8 cellular contexts compared by ENCODE assay signal in genomic region chr7:27774717-27775328, GRCh38.
DNase-seq lines count a peak whose midpoint lies in the region; ATAC-seq and TF ChIP-seq lines count a peak whose summit lies in the region.

No MANE protein-coding gene starts in this region.

- CTCF ChIA-PET in HEK293T (lab: Yijun Ruan, JAX) = interaction anchor here (0.6 to 2.3 kb wide), 13 partner anchors 10 to 654 kb away, joined by 3 to 20 read pairs (median 4); no protein-coding TSS in a partner anchor

- DNase-seq in ACHN = peak; percentile 19
- peak; percentile 10 for DNase-seq in HEK293T (ENCODE audit: extremely low spot score)
- DNase-seq in amniotic stem cell (lab: John Stamatoyannopoulos, UW) = peak; percentile 28
- peak; percentile 54 for DNase-seq in left kidney (ENCODE audit: low read depth, low spot score)
- DNase-seq in activated CD8-positive, alpha-beta memory T cell treated with anti-CD3 and anti-CD28 coated beads for 24 hours = no peak
- no peak for DNase-seq in activated CD4-positive, alpha-beta T cell treated with anti-CD3 and anti-CD28 coated beads for 4 hours

- POLR2A ChIA-PET in HEK293T (lab: Yijun Ruan, JAX) = interaction anchor here (0.9 kb wide), 1 partner anchor 590 kb away, joined by 3 read pairs; no protein-coding TSS in a partner anchor

- in situ Hi-C loops in ACHN (cut with HindIII; ENCODE audit: low pct_ligation_motif_present, low pct_unique_long_range_greater_than_20kb, low sequenced_read_pairs) = no loop called here

- ATAC-seq in HG02571 (IDR thresholded peaks at IDR 0.05; ENCODE audit: unreplicated experiment) = no peak
- no peak for ATAC-seq in GM18498 (IDR thresholded peaks at IDR 0.05; ENCODE audit: unreplicated experiment)

TF ChIP-seq in HEK293T, 16 proteins besides CTCF, POLR2A, EP300 and RAD21:
- TF ChIP-seq ELF4 (IDR thresholded peaks at IDR 0.05) = no peak
- no peak for TF ChIP-seq FOXA1 (IDR thresholded peaks at IDR 0.05)
- no peak for TF ChIP-seq FOXK2 (IDR thresholded peaks at IDR 0.05)

Comparison
In these comparisons a context has a peak if more than half of its experiments do, and no peak if none do; other contexts are left out.
1. DNase-seq: peak in ACHN (single experiment), HEK293T (single experiment), amniotic stem cell (single experiment) and left kidney (single experiment); none in activated CD8-positive, alpha-beta memory T cell treated with anti-CD3 and anti-CD28 coated beads for 24 hours (single experiment) and activated CD4-positive, alpha-beta T cell treated with anti-CD3 and anti-CD28 coated beads for 4 hours (0 of 2).